1 cellular context compared by ENCODE assay signal in genomic region chr4:84939111-84939510, GRCh38.
TF ChIP-seq lines count a peak whose summit lies in the region.

No MANE protein-coding gene starts in this region.

TF ChIP-seq in SK-N-SH treated with all-trans-retinoic acid at 6 μM for 48 hours, 23 proteins besides CTCF, POLR2A, EP300 and RAD21 (continued from another document):
- TF ChIP-seq PATZ1 (CRISPR knock-in tag; IDR thresholded peaks at IDR 0.05; ENCODE audit: borderline replicate concordance), result no peak
- TF ChIP-seq ISL1 (CRISPR knock-in tag; IDR thresholded peaks at IDR 0.05), result no peak
- no peak for TF ChIP-seq GLIS3 (CRISPR knock-in tag; IDR thresholded peaks at IDR 0.05)
- TF ChIP-seq ZNF8 (CRISPR knock-in tag; IDR thresholded peaks at IDR 0.05), result no peak
- no peak for TF ChIP-seq CSRNP3 (CRISPR knock-in tag; IDR thresholded peaks at IDR 0.05)
- no peak for TF ChIP-seq PPARA (CRISPR knock-in tag; IDR thresholded peaks at IDR 0.05; ENCODE audit: borderline replicate concordance)
- TF ChIP-seq ZFP30 (CRISPR knock-in tag; IDR thresholded peaks at IDR 0.05), result no peak
- no peak for TF ChIP-seq OSR1 (CRISPR knock-in tag; IDR thresholded peaks at IDR 0.05)
- TF ChIP-seq BACH2 (CRISPR knock-in tag; IDR thresholded peaks at IDR 0.05; ENCODE audit: borderline replicate concordance), result no peak
- no peak for TF ChIP-seq ZFP3 (CRISPR knock-in tag; IDR thresholded peaks at IDR 0.05)
- TF ChIP-seq CSDC2 (CRISPR knock-in tag; IDR thresholded peaks at IDR 0.05), result no peak
- TF ChIP-seq CREB5 (CRISPR knock-in tag; IDR thresholded peaks at IDR 0.05; ENCODE audit: low read depth), result no peak
